ENCODE assay signal across 12 cellular contexts in the genomic region with DNA sequence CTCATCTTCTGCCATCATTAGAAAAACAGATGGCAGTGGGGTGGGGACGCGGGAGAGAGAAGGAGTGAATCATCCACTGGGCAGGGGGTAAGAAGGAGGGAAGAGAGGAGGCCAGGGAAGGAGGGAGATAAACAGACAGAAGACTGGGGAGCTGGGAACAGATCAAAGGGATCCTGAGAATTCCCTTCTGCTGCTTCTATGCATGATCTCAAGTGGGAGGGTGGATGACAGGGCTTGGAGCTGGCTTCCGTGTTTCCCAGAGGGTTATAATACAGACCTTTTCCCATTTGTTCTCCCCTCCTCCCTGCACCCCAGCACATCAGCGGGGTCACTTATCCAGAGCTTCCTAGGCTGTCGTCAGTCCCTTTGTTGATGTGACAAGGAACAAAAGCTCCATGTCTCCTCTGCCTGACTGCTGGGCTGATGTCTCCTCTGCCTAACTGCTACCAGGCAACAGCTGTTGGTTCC.
DNase-seq lines count a peak whose midpoint lies in the region; ATAC-seq and TF ChIP-seq lines count a peak whose summit lies in the region.
"Had no signal": no experiment of that assay in that cellular context is flagged by ENCODE, and none has a peak within 500 bp of the region (broad histone marks: within the 10 kb centered on the region; RNA-seq: fewer than 3 reads in every experiment).

No MANE protein-coding gene starts in this region.

- no peak for TF ChIP-seq POLR2A in stomach (IDR thresholded peaks at IDR 0.05)

- no peak overlapping the region for H2AFZ ChIP-seq in osteoblast (ENCODE audit: low read length)

- H4K20me1 ChIP-seq in osteoblast (ENCODE audit: insufficient read depth, low read length) = no peaks in the 10 kb centered on the region

- peak in 2 of 3 experiments; percentile 6 to 11 for DNase-seq in NCI-H1417 (lab: John Stamatoyannopoulos, UW)
- no peak for DNase-seq in NCI-H1417 treated with DMSO at 0.1 percent for 48 hours (lab: John Stamatoyannopoulos, UW)
- DNase-seq in endodermal cell = peak; percentile 68
- DNase-seq in mucosa of descending colon = peak in 1 of 3 donors; percentile 2
- peak; percentile 43 for DNase-seq in ureter (ENCODE audit: low spot score)
- no peak for DNase-seq in osteoblast (ENCODE audit: insufficient read length, low spot score, missing footprints)
- DNase-seq in stomach = no peak
- DNase-seq: H7, NCI-H345, right cardiac atrium, SHP77 had no signal

- H3K36me3 ChIP-seq in endodermal cell (ENCODE audit: control insufficient read depth, insufficient read depth, low read length) = no peaks in the 10 kb centered on the region
- H3K36me3 ChIP-seq in mucosa of descending colon (ENCODE audit: low read depth) = no peaks in the 10 kb centered on the region
- H3K36me3 ChIP-seq in osteoblast (ENCODE audit: insufficient read depth, low read length) = no peaks in the 10 kb centered on the region
- H3K36me3 ChIP-seq in stomach = no peaks in the 10 kb centered on the region

- H3K4me1 Mint-ChIP-seq in endodermal cell = peaks cover 18% of the 10 kb centered on the region

- no peak overlapping the region for H3K9ac ChIP-seq in endodermal cell (ENCODE audit: extremely low read depth, low read length, poor library complexity, severe bottlenecking)

- TF ChIP-seq CTCF in endodermal cell (conservative IDR thresholded peaks at IDR 0.05) (no peak), mucosa of descending colon (IDR thresholded peaks at IDR 0.05) (no peak), osteoblast (IDR thresholded peaks at IDR 0.05; ENCODE audit: extremely low read depth, low read depth, low read length) (no peak), stomach (IDR thresholded peaks at IDR 0.05) (no peak)

- no peaks in the 10 kb centered on the region for H3K79me2 ChIP-seq in osteoblast (ENCODE audit: insufficient read depth, low read length)

- intact Hi-C loops in mucosa of descending colon (cut with DNase I, micrococcal nuclease) = no loop called here
- intact Hi-C loops in stomach (cut with DNase I; ENCODE audit: low total_unique reads) = no loop called here

- H3K4me3 Mint-ChIP-seq in endodermal cell = no peak overlapping the region

- peak; percentile 40 for ATAC-seq in mucosa of descending colon
- ATAC-seq in HG03159 (IDR thresholded peaks at IDR 0.05; ENCODE audit: unreplicated experiment) = no peak

- no peak overlapping the region for H3K4me3 ChIP-seq in endodermal cell (ENCODE audit: low read length)
- H3K4me3 ChIP-seq in mucosa of descending colon = no peak overlapping the region
- no peak overlapping the region for H3K4me3 ChIP-seq in osteoblast (ENCODE audit: insufficient read depth, low read length)
- no peak overlapping the region for H3K4me3 ChIP-seq in stomach

- H3K27me3 Mint-ChIP-seq in endodermal cell (ENCODE audit: insufficient read depth) = no peaks in the 10 kb centered on the region

- no peak overlapping the region for H3K4me2 ChIP-seq in osteoblast (ENCODE audit: insufficient read depth, low read length)

- no peaks in the 10 kb centered on the region for H3K9me3 ChIP-seq in endodermal cell (ENCODE audit: control insufficient read depth, low read length)
- H3K9me3 ChIP-seq in mucosa of descending colon = no peaks in the 10 kb centered on the region
- H3K9me3 ChIP-seq in osteoblast (ENCODE audit: low read depth, low read length) = no peaks in the 10 kb centered on the region
- no peaks in the 10 kb centered on the region for H3K9me3 ChIP-seq in stomach

- no peak for TF ChIP-seq EP300 in stomach (IDR thresholded peaks at IDR 0.05)

- H3K9me3 Mint-ChIP-seq in endodermal cell = no peaks in the 10 kb centered on the region

- peak overlapping the region; percentile 45 for H3K27ac ChIP-seq in endodermal cell (ENCODE audit: low read depth, low read length)
- H3K27ac ChIP-seq in osteoblast (ENCODE audit: low read depth, low read length) = no peak overlapping the region
- no peak overlapping the region for H3K27ac ChIP-seq in stomach

- H3K27me3 ChIP-seq in endodermal cell (ENCODE audit: control insufficient read depth, insufficient read depth, low read length, poor library complexity, severe bottlenecking) (no peaks in the 10 kb centered on the region), osteoblast (ENCODE audit: insufficient read depth, low read length) (no peaks in the 10 kb centered on the region), stomach (no peaks in the 10 kb centered on the region)

- no peak overlapping the region for H3K27ac Mint-ChIP-seq in endodermal cell

- 33 to 38% methylated on average over 4 to 5 of the region's 5 CpGs for WGBS in endodermal cell (ENCODE audit: insufficient coverage in 1 of 2, insufficient read length in 1 of 2), 2 experiments
- 24 to 43% (median 35%) methylated on average over 5 of the region's 5 CpGs for WGBS in stomach, 5 donors

- H3K36me3 Mint-ChIP-seq in endodermal cell (ENCODE audit: low read depth) = no peaks in the 10 kb centered on the region

- no peaks in the 10 kb centered on the region for H3K4me1 ChIP-seq in endodermal cell (ENCODE audit: control insufficient read depth, insufficient read depth, low read length)
- H3K4me1 ChIP-seq in mucosa of descending colon (ENCODE audit: low read depth) = no peaks in the 10 kb centered on the region
- H3K4me1 ChIP-seq in osteoblast (ENCODE audit: insufficient read depth, low read length) = no peaks in the 10 kb centered on the region
- no peaks in the 10 kb centered on the region for H3K4me1 ChIP-seq in stomach

Comparison
In these comparisons a context has a peak if more than half of its experiments do, and no peak if none do; other contexts are left out.
1. DNase-seq: peak in NCI-H1417 (2 of 3), endodermal cell (single experiment) and ureter (single experiment); none in NCI-H1417 treated with DMSO at 0.1 percent for 48 hours (single experiment), osteoblast (single experiment) and stomach (single experiment).